ENCODE assay signal across 1 cellular context in genomic region chr22:47101321-47101885, GRCh38.
TF ChIP-seq lines count a peak whose summit lies in the region.

No MANE protein-coding gene starts in this region.

TF ChIP-seq in HepG2, 621 proteins besides CTCF, POLR2A, EP300 and RAD21:
- TF ChIP-seq ZNF687 (CRISPR knock-in tag; IDR thresholded peaks at IDR 0.05): 0 out of 2 replicates have a peak, but pooled peaks have one; percentile 5
- no peak for TF ChIP-seq BCL3 (CRISPR knock-in tag; IDR thresholded peaks at IDR 0.05)
- no peak for TF ChIP-seq ZNF543 (CRISPR knock-in tag; IDR thresholded peaks at IDR 0.05)
- TF ChIP-seq NR2F6 (IDR thresholded peaks at IDR 0.05): no peak
- no peak for TF ChIP-seq NR2F6 (CRISPR knock-in tag; IDR thresholded peaks at IDR 0.05)
- TF ChIP-seq HMGXB3 (CRISPR knock-in tag; IDR thresholded peaks at IDR 0.05; ENCODE audit: borderline replicate concordance): no peak
- no peak for TF ChIP-seq BRD4 (CRISPR knock-in tag; IDR thresholded peaks at IDR 0.05)
